ENCODE assay signal across 2 cellular contexts in the genomic region with DNA sequence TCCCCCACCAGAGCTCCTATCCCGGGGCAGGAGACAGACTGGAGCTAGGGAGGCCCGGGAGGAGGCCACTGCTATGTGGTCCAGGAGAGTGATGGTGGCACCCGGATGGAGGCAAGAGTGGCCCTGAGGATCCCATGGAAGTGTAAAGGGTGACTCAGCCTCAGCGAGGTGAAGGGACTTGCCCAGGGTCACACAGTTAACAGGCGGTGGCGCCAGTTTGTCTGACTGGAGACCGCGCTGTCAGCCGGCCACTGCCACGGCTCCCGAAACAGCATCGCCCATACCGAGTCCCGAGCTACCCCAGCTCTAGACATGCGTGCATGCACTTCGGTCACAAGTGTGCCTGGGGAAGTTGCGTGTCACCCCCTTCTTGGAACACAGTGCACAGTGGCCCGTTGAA.
TF ChIP-seq lines count a peak whose summit lies in the region.

No MANE protein-coding gene starts in this region.

TF ChIP-seq in HCT116, 20 proteins besides CTCF, POLR2A, EP300 and RAD21:
- TF ChIP-seq EZH2phosphoT487 (IDR thresholded peaks at IDR 0.05; ENCODE audit: borderline replicate concordance) = no peak
- no peak for TF ChIP-seq YY1 (IDR thresholded peaks at IDR 0.05; ENCODE audit: extremely low read depth, insufficient replicate concordance, low read depth, low read length)
- no peak for TF ChIP-seq POLR2AphosphoS5 (IDR thresholded peaks at IDR 0.05; ENCODE audit: low read depth, low read length)
- no peak for TF ChIP-seq CEBPB (IDR thresholded peaks at IDR 0.05; ENCODE audit: low read depth)
- TF ChIP-seq, protein P1, sequence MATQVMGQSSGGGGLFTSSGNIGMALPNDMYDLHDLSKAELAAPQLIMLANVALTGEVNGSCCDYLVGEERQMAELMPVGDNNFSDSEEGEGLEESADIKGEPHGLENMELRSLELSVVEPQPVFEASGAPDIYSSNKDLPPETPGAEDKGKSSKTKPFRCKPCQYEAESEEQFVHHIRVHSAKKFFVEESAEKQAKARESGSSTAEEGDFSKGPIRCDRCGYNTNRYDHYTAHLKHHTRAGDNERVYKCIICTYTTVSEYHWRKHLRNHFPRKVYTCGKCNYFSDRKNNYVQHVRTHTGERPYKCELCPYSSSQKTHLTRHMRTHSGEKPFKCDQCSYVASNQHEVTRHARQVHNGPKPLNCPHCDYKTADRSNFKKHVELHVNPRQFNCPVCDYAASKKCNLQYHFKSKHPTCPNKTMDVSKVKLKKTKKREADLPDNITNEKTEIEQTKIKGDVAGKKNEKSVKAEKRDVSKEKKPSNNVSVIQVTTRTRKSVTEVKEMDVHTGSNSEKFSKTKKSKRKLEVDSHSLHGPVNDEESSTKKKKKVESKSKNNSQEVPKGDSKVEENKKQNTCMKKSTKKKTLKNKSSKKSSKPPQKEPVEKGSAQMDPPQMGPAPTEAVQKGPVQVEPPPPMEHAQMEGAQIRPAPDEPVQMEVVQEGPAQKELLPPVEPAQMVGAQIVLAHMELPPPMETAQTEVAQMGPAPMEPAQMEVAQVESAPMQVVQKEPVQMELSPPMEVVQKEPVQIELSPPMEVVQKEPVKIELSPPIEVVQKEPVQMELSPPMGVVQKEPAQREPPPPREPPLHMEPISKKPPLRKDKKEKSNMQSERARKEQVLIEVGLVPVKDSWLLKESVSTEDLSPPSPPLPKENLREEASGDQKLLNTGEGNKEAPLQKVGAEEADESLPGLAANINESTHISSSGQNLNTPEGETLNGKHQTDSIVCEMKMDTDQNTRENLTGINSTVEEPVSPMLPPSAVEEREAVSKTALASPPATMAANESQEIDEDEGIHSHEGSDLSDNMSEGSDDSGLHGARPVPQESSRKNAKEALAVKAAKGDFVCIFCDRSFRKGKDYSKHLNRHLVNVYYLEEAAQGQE (IDR thresholded peaks at IDR 0.05; ENCODE audit: low read depth) = no peak
- no peak for TF ChIP-seq CBX3 (IDR thresholded peaks at IDR 0.05; ENCODE audit: low read depth)
- no peak for TF ChIP-seq JUND (IDR thresholded peaks at IDR 0.05)
- TF ChIP-seq FOSL1 (IDR thresholded peaks at IDR 0.05; ENCODE audit: low read depth) = no peak
- no peak for TF ChIP-seq SIN3A (IDR thresholded peaks at IDR 0.05; ENCODE audit: low read depth)
- TF ChIP-seq EZH2 (IDR thresholded peaks at IDR 0.05) = no peak
- no peak for TF ChIP-seq ELF1 (IDR thresholded peaks at IDR 0.05; ENCODE audit: borderline replicate concordance, low read depth)
- TF ChIP-seq EGR1 (IDR thresholded peaks at IDR 0.05; ENCODE audit: low read depth) = no peak
- no peak for TF ChIP-seq ZNF274 (IDR thresholded peaks at IDR 0.05; ENCODE audit: low read depth, low read length)
- TF ChIP-seq ZFX (IDR thresholded peaks at IDR 0.05) = no peak
- TF ChIP-seq, protein P2, sequence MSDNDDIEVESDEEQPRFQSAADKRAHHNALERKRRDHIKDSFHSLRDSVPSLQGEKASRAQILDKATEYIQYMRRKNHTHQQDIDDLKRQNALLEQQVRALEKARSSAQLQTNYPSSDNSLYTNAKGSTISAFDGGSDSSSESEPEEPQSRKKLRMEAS (IDR thresholded peaks at IDR 0.05) = no peak

TF ChIP-seq in K562, 482 proteins besides CTCF, POLR2A, EP300 and RAD21 (continued from another document):
- no peak for TF ChIP-seq ZNF184 (CRISPR knock-in tag; IDR thresholded peaks at IDR 0.05)
- TF ChIP-seq, protein P3, sequence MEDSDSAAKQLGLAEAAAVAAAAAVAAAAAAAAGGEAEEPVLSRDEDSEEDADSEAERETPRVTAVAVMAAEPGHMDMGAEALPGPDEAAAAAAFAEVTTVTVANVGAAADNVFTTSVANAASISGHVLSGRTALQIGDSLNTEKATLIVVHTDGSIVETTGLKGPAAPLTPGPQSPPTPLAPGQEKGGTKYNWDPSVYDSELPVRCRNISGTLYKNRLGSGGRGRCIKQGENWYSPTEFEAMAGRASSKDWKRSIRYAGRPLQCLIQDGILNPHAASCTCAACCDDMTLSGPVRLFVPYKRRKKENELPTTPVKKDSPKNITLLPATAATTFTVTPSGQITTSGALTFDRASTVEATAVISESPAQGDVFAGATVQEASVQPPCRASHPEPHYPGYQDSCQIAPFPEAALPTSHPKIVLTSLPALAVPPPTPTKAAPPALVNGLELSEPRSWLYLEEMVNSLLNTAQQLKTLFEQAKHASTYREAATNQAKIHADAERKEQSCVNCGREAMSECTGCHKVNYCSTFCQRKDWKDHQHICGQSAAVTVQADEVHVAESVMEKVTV (CRISPR knock-in tag; IDR thresholded peaks at IDR 0.05) = no peak
- no peak for TF ChIP-seq SMARCE1 (IDR thresholded peaks at IDR 0.05)
- TF ChIP-seq, protein P4, sequence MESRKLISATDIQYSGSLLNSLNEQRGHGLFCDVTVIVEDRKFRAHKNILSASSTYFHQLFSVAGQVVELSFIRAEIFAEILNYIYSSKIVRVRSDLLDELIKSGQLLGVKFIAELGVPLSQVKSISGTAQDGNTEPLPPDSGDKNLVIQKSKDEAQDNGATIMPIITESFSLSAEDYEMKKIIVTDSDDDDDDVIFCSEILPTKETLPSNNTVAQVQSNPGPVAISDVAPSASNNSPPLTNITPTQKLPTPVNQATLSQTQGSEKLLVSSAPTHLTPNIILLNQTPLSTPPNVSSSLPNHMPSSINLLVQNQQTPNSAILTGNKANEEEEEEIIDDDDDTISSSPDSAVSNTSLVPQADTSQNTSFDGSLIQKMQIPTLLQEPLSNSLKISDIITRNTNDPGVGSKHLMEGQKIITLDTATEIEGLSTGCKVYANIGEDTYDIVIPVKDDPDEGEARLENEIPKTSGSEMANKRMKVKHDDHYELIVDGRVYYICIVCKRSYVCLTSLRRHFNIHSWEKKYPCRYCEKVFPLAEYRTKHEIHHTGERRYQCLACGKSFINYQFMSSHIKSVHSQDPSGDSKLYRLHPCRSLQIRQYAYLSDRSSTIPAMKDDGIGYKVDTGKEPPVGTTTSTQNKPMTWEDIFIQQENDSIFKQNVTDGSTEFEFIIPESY (CRISPR knock-in tag; IDR thresholded peaks at IDR 0.05) = peak; percentile 64
- TF ChIP-seq, protein P5, sequence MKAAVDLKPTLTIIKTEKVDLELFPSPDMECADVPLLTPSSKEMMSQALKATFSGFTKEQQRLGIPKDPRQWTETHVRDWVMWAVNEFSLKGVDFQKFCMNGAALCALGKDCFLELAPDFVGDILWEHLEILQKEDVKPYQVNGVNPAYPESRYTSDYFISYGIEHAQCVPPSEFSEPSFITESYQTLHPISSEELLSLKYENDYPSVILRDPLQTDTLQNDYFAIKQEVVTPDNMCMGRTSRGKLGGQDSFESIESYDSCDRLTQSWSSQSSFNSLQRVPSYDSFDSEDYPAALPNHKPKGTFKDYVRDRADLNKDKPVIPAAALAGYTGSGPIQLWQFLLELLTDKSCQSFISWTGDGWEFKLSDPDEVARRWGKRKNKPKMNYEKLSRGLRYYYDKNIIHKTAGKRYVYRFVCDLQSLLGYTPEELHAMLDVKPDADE (conservative IDR thresholded peaks at IDR 0.05; ENCODE audit: control insufficient read depth, low read depth, low read length) = 0 out of 2 replicates have a peak, but pooled peaks have one; percentile 26
- TF ChIP-seq, protein P6, sequence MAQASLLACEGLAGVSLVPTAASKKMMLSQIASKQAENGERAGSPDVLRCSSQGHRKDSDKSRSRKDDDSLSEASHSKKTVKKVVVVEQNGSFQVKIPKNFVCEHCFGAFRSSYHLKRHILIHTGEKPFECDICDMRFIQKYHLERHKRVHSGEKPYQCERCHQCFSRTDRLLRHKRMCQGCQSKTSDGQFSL (CRISPR knock-in tag; IDR thresholded peaks at IDR 0.05) = 0 out of 2 replicates have a peak, but pooled peaks have one; percentile 26
- TF ChIP-seq, protein P6 (tag; IDR thresholded peaks at IDR 0.05) = no peak
- TF ChIP-seq ZNF507 (tag; conservative IDR thresholded peaks at IDR 0.05) = no peak
